Comparison of ENCODE assay signal across 8 cellular contexts in the genomic region with DNA sequence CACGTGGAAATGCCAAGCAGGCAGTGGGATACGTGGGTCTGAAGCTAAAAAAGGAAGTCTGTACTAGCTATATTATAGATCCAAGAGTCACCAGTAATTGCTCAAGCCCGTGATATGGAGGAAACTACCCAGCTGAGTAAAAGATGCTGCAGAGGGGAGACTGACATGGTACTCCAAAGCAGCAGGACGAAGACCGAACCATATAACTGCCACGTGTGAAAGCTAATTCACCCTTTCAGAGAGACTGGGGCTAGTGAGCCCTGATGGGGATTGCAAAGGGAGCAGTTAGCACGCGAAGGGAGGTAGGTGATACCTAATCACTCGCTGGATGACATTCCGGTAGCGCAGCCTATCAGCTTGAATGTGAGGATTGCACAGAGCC. TPM values are rescaled to one million over a fixed set of nuclear protein-coding genes. Genes with fewer than 3 reads are reported as not detected.
DNase-seq lines count a peak whose midpoint lies in the region; ATAC-seq, FAIRE-seq and TF ChIP-seq lines count a peak whose summit lies in the region.

No MANE protein-coding gene starts in this region.

- in situ Hi-C loops in K562 (cut with MboI), result no loop called here

- H3K4me2 ChIP-seq in K562 (ENCODE audit: insufficient read depth, low read length), result peak overlapping the region; percentile 100

- POLR2A ChIA-PET in K562 (lab: Yijun Ruan, JAX), result interaction anchor here (0.7 to 3.8 kb wide), 11 partner anchors 8 to 93 kb away, joined by 3 to 64 read pairs (median 7); partner anchors contain the start of genes HIPK1 and RSBN1

- peaks cover 43% of the 10 kb centered on the region for H3K36me3 Mint-ChIP-seq in activated CD4-positive, alpha-beta T cell treated with anti-CD3 and anti-CD28 coated beads, Interleukin-2, amount 10 ng/mL, durations not matched to agents 24 days and 14 days (ENCODE audit: low read depth)

- peak overlapping the region; percentile 99 for H2AFZ ChIP-seq in K562 (ENCODE audit: low read depth, low read length)

- TF ChIP-seq RAD21 in K562 (CRISPR knock-in tag; conservative IDR thresholded peaks at IDR 0.05 in 1 of 2, IDR thresholded peaks at IDR 0.05 in 1 of 2), result no peak

- H3K36me3 ChIP-seq in K562 (ENCODE audit: control insufficient read depth, insufficient read depth, low read length) (peaks cover 56% of the 10 kb centered on the region), left lung (peaks cover 0 to 35% of the 10 kb centered on the region in 2 donors), tibial nerve (peaks cover 0 to 52% (median 0%) of the 10 kb centered on the region in 3 donors)

- TSS peak; percentile 71 for BruUV-seq in K562 (replicated peaks; lab: Mats Ljungman, UMichigan)

- DNase-seq in activated CD4-positive, alpha-beta T cell treated with anti-CD3 and anti-CD28 coated beads, Interleukin-2, amount 10 ng/mL, durations not matched to agents 24 days and 14 days, result no peak
- DNase-seq in activated CD4-positive, alpha-beta T cell treated with anti-CD3 and anti-CD28 coated beads for 48 hours, result no peak
- DNase-seq in NCI-H510A treated with DMSO at 0.1 percent for 48 hours (lab: John Stamatoyannopoulos, UW) (peak; percentile 78), K562 (ENCODE audit: extremely low read depth in 1 of 4, low spot score in 3 of 4) (peak in 2 of 4 experiments; percentile 64 to 69), left lung (no peak), tibial nerve (ENCODE audit: low spot score in 2 of 2) (peak in 1 of 2 donors; percentile 7), NCI-H1048 (lab: John Stamatoyannopoulos, UW) (no peak)

- TF ChIP-seq POLR2A in K562 (conservative IDR thresholded peaks at IDR 0.05), result no peak
- no peak for TF ChIP-seq POLR2A in tibial nerve (IDR thresholded peaks at IDR 0.05)

- H3K27ac ChIP-seq in K562 (ENCODE audit: extremely low read depth, low read depth, low read length) (peak overlapping the region; percentile 93), left lung (peak overlapping the region; percentile 94 to 96), tibial nerve (peak overlapping the region; percentile 91 to 93 (median 92))

- ATAC-seq in HG02840 (IDR thresholded peaks at IDR 0.05; ENCODE audit: low FRiP score, unreplicated experiment) (peak; percentile 36), K562 (peak; percentile 54), left lung (peak; percentile 16)

- TF ChIP-seq CTCF in K562 (IDR thresholded peaks at IDR 0.05 in 2 of 3, conservative IDR thresholded peaks at IDR 0.05 in 1 of 3; ENCODE audit: insufficient read depth in 2 of 3, low read depth in 1 of 3, low read length in 3 of 3) (no peak), left lung (IDR thresholded peaks at IDR 0.05) (no peak), tibial nerve (IDR thresholded peaks at IDR 0.05) (no peak)

- intact Hi-C loops in activated CD4-positive, alpha-beta T cell treated with anti-CD3 and anti-CD28 coated beads, Interleukin-2, amount 10 ng/mL, durations not matched to agents 24 days and 14 days (cut with micrococcal nuclease), result loop anchor here (1.0 to 5.0 kb wide), 3 partner anchors 52 to 607 kb away; partner anchors contain the start of genes PHTF1 and TRIM33
- intact Hi-C loops in K562 (cut with micrococcal nuclease), result no loop called here
- intact Hi-C loops in left lung (cut with DNase I), result loop anchor here in 1 of 2 donors (5.0 kb wide), 1 partner anchor 57 kb away; no protein-coding TSS in a partner anchor

- H3K4me3 Mint-ChIP-seq in activated CD4-positive, alpha-beta T cell treated with anti-CD3 and anti-CD28 coated beads, Interleukin-2, amount 10 ng/mL, durations not matched to agents 24 days and 14 days, result peak overlapping the region; percentile 99

- H3K9me3 Mint-ChIP-seq in activated CD4-positive, alpha-beta T cell treated with anti-CD3 and anti-CD28 coated beads, Interleukin-2, amount 10 ng/mL, durations not matched to agents 24 days and 14 days, result no peaks in the 10 kb centered on the region

- H3K79me2 ChIP-seq in K562 (ENCODE audit: control insufficient read depth, insufficient read depth, low read length), result peaks cover 48% of the 10 kb centered on the region

- H3K4me3 ChIP-seq in K562 (peak overlapping the region; percentile 65), left lung (peak overlapping the region; percentile 77 to 79), tibial nerve (peak overlapping the region; percentile 77 to 81 (median 78))

- CTCF ChIA-PET in K562 (lab: Yijun Ruan, JAX; ENCODE audit: low intra/inter-chr PET ratio), result interaction anchor here (0.6 to 3.7 kb wide), 6 partner anchors 43 to 764 kb away, joined by 3 to 23 read pairs (median 3); no protein-coding TSS in a partner anchor

- no peaks in the 10 kb centered on the region for H3K9me1 ChIP-seq in K562 (ENCODE audit: control insufficient read depth, insufficient read depth, low read length)

- no peaks in the 10 kb centered on the region for H4K20me1 ChIP-seq in K562 (replicated peaks; ENCODE audit: control insufficient read depth, insufficient read depth, low read length)

- H3K27ac Mint-ChIP-seq in activated CD4-positive, alpha-beta T cell treated with anti-CD3 and anti-CD28 coated beads, Interleukin-2, amount 10 ng/mL, durations not matched to agents 24 days and 14 days, result peak overlapping the region; percentile 98

- H3K9ac ChIP-seq in K562 (ENCODE audit: insufficient read depth in 1 of 2, low read depth in 2 of 2, low read length in 2 of 2), result peak overlapping the region; percentile 90 to 91

- TF ChIP-seq EP300 in K562 (IDR thresholded peaks at IDR 0.05; ENCODE audit: low read length) (no peak), tibial nerve (IDR thresholded peaks at IDR 0.05) (no peak)

- H3K27me3 Mint-ChIP-seq in activated CD4-positive, alpha-beta T cell treated with anti-CD3 and anti-CD28 coated beads, Interleukin-2, amount 10 ng/mL, durations not matched to agents 24 days and 14 days, result no peaks in the 10 kb centered on the region

- H3K27me3 ChIP-seq in K562 (ENCODE audit: control insufficient read depth in 2 of 2, insufficient read depth in 2 of 2, low read length in 2 of 2), result no peaks in the 10 kb centered on the region
- no peaks in the 10 kb centered on the region for H3K27me3 ChIP-seq in left lung
- H3K27me3 ChIP-seq in tibial nerve, result no peaks in the 10 kb centered on the region

- H3K4me1 ChIP-seq in K562 (replicated peaks in 1 of 2; ENCODE audit: control insufficient read depth in 2 of 2, insufficient read depth in 2 of 2, low read length in 2 of 2), result peaks cover 10 to 19% of the 10 kb centered on the region in 2 experiments; a peak in 4 of 5 replicates
- H3K4me1 ChIP-seq in left lung, result peaks cover 12 to 52% of the 10 kb centered on the region in 2 donors
- H3K4me1 ChIP-seq in tibial nerve, result peaks cover 0 to 35% (median 16%) of the 10 kb centered on the region in 4 donors

- H3K9me3 ChIP-seq in K562 (replicated peaks; ENCODE audit: control insufficient read depth, insufficient read depth, low read depth, low read length), result no peaks in the 10 kb centered on the region
- H3K9me3 ChIP-seq in left lung, result no peaks in the 10 kb centered on the region
- no peaks in the 10 kb centered on the region for H3K9me3 ChIP-seq in tibial nerve

- H3K4me1 Mint-ChIP-seq in activated CD4-positive, alpha-beta T cell treated with anti-CD3 and anti-CD28 coated beads, Interleukin-2, amount 10 ng/mL, durations not matched to agents 24 days and 14 days, result peaks cover 54% of the 10 kb centered on the region

- 0% methylated on average over 11 of the region's 11 CpGs for WGBS in K562 (ENCODE audit: insufficient coverage, low coverage, missing lambda C conversion rate)
- 0 to 1% methylated on average over 11 of the region's 11 CpGs for WGBS in tibial nerve, 2 donors

- no peak for FAIRE-seq in K562 (lab: Jason Lieb, UNC)

RNA-seq across cellular contexts. Expression of gene AP4B1, which starts 0.3 kb away (rescaled TPM):
- 41.7 and 42.3 TPM in 2 replicates for total RNA-seq in activated CD4-positive, alpha-beta T cell treated with anti-CD3 and anti-CD28 coated beads, Interleukin-2, amount 10 ng/mL, durations not matched to agents 24 days and 14 days
- total RNA-seq in K562 (2011; cell fraction: chromatin; rRNA removed; ENCODE audit: low replicate concordance), result 103 and 194 TPM in 2 replicates
- total RNA-seq in K562 (2011; cell fraction: nucleolus; rRNA removed), result 47.9 and 67.8 TPM in 2 replicates
- total RNA-seq in K562 (2011; cell fraction: nucleoplasm; rRNA removed), result 93.6 and 108 TPM in 2 replicates
- total RNA-seq in K562 (2014; rRNA removed), result 15.8 and 20.2 TPM in 2 replicates
- 24.6 and 30.4 TPM in 2 replicates for total RNA-seq in K562 (2014; rRNA removed; fragmentation: Illumina TruSeq; extraction: Trizol)
- 21.2 and 21.7 TPM in 2 replicates for total RNA-seq in K562 (2015; rRNA removed; fragmentation: Illumina TruSeq; extraction: Trizol)
- total RNA-seq in K562 (2021), result 22.2 and 23.8 TPM in 2 replicates
- polyA plus RNA-seq in K562 (2011; rRNA removed), result 36.5 and 37.3 TPM in 2 replicates
- polyA plus RNA-seq in K562 (2011; cell fraction: cytosol; rRNA removed), result 11.8 and 29.3 TPM in 2 replicates
- 66.6 and 88.6 TPM in 2 replicates for polyA plus RNA-seq in K562 (2011; cell fraction: nucleus; rRNA removed)
- 19.7 and 20.1 TPM in 2 replicates for polyA plus RNA-seq in K562 (2012)
- polyA plus RNA-seq in K562 (2014; fragmentation: Illumina TruSeq; extraction: Trizol), result 26.7 and 28.5 TPM in 2 replicates
- 10 to 100 TPM; 21.9 to 28.2 TPM for polyA plus RNA-seq in K562 (2014; fragmentation: Nextera tagmentation; extraction: Ambion mirVana)
- 26.1 and 32.0 TPM in 2 replicates for polyA plus RNA-seq in K562 (2014; rRNA removed)
- polyA minus RNA-seq in K562 (2011; rRNA and poly(A)+ RNA removed), result 47.9 and 53.5 TPM in 2 replicates
- polyA minus RNA-seq in K562 (2011; cell fraction: cytosol; rRNA and poly(A)+ RNA removed), result 15.7 and 16.8 TPM in 2 replicates
- polyA minus RNA-seq in K562 (2011; cell fraction: nucleus; rRNA and poly(A)+ RNA removed), result 24.4 and 47.7 TPM in 2 replicates
- 10 to 100 TPM; 15.4 to 21.2 TPM for total RNA-seq in left lung
- total RNA-seq in tibial nerve, result 10 to 100 TPM; 22.1 to 39.9 (median 34.5) TPM

RNA-seq across cellular contexts. Expression of gene DCLRE1B, which starts 0.8 kb away (rescaled TPM):
- total RNA-seq in activated CD4-positive, alpha-beta T cell treated with anti-CD3 and anti-CD28 coated beads, Interleukin-2, amount 10 ng/mL, durations not matched to agents 24 days and 14 days, result 21.5 and 22.5 TPM in 2 replicates
- 9.0 and 11.8 TPM in 2 replicates for total RNA-seq in K562 (2011; cell fraction: chromatin; rRNA removed; ENCODE audit: low replicate concordance)
- total RNA-seq in K562 (2011; cell fraction: nucleolus; rRNA removed), result 8.8 and 8.9 TPM in 2 replicates
- total RNA-seq in K562 (2011; cell fraction: nucleoplasm; rRNA removed), result 8.4 and 10.4 TPM in 2 replicates
- total RNA-seq in K562 (2014; rRNA removed) (10.6 and 15.8 TPM in 2 replicates), K562 (2014; rRNA removed; fragmentation: Illumina TruSeq; extraction: Trizol) (17.2 and 19.2 TPM in 2 replicates), K562 (2015; rRNA removed; fragmentation: Illumina TruSeq; extraction: Trizol) (22.6 and 22.9 TPM in 2 replicates), K562 (2021) (22.8 and 23.7 TPM in 2 replicates), left lung (1 to 10 TPM; 7.3 to 9.1 TPM), tibial nerve (1 to 10 TPM; 3.5 to 7.2 (median 4.3) TPM)
- polyA plus RNA-seq in K562 (2011; rRNA removed) (11.0 and 11.7 TPM in 2 replicates), K562 (2014; fragmentation: Illumina TruSeq; extraction: Trizol) (25.9 and 28.8 TPM in 2 replicates), K562 (2014; fragmentation: Nextera tagmentation; extraction: Ambion mirVana) (10 to 100 TPM; 12.4 to 22.2 TPM), K562 (2014; rRNA removed) (14.9 and 18.0 TPM in 2 replicates)
- polyA plus RNA-seq in K562 (2011; cell fraction: cytosol; rRNA removed), result 13.7 and 18.9 TPM in 2 replicates
- polyA plus RNA-seq in K562 (2011; cell fraction: nucleus; rRNA removed), result 6.8 and 10.7 TPM in 2 replicates
- 14.8 and 17.9 TPM in 2 replicates for polyA plus RNA-seq in K562 (2012)
- polyA minus RNA-seq in K562 (2011; rRNA and poly(A)+ RNA removed), result 14.5 and 14.7 TPM in 2 replicates
- polyA minus RNA-seq in K562 (2011; cell fraction: cytosol; rRNA and poly(A)+ RNA removed), result 10.4 and 16.3 TPM in 2 replicates
- 5.1 and 7.6 TPM in 2 replicates for polyA minus RNA-seq in K562 (2011; cell fraction: nucleus; rRNA and poly(A)+ RNA removed)

RNA-seq across cellular contexts. Expression of gene BCL2L15, which starts 16.9 kb away (rescaled TPM):
- total RNA-seq in activated CD4-positive, alpha-beta T cell treated with anti-CD3 and anti-CD28 coated beads, Interleukin-2, amount 10 ng/mL, durations not matched to agents 24 days and 14 days, result 0.40 and 1.0 TPM in 2 replicates
- 1.4 and 2.8 TPM in 2 replicates for total RNA-seq in K562 (2011; cell fraction: chromatin; rRNA removed; ENCODE audit: low replicate concordance)
- total RNA-seq in K562 (2011; cell fraction: nucleolus; rRNA removed), result 0.53 and 0.67 TPM in 2 replicates
- total RNA-seq in K562 (2011; cell fraction: nucleoplasm; rRNA removed), result 0.95 and 2.5 TPM in 2 replicates
- total RNA-seq in K562 (2014; rRNA removed) (0.09 and 0.12 TPM in 2 replicates), K562 (2014; rRNA removed; fragmentation: Illumina TruSeq; extraction: Trizol) (0.32 and 0.33 TPM in 2 replicates), K562 (2015; rRNA removed; fragmentation: Illumina TruSeq; extraction: Trizol) (0.19 and 0.36 TPM in 2 replicates), K562 (2021) (0.09 and 0.72 TPM in 2 replicates), left lung (1 to 10 TPM; 2.2 to 2.3 TPM), tibial nerve (under 1 TPM; 0.22 to 0.63 (median 0.35) TPM)
- polyA plus RNA-seq in K562 (2011; rRNA removed) (0.25 and 0.74 TPM in 2 replicates), K562 (2014; fragmentation: Illumina TruSeq; extraction: Trizol) (0.06 and 0.26 TPM in 2 replicates), K562 (2014; fragmentation: Nextera tagmentation; extraction: Ambion mirVana) (under 1 TPM in 1 of 2 experiments, not detected in 1; 0.42 TPM), K562 (2014; rRNA removed) (0.32 and 0.78 TPM in 2 replicates)
- 0.10 and 0.15 TPM in 2 replicates for polyA plus RNA-seq in K562 (2011; cell fraction: cytosol; rRNA removed)
- polyA plus RNA-seq in K562 (2011; cell fraction: nucleus; rRNA removed), result 0.85 and 1.2 TPM in 2 replicates
- 0.20 and 0.43 TPM in 2 replicates for polyA plus RNA-seq in K562 (2012)
- polyA minus RNA-seq in K562 (2011; rRNA and poly(A)+ RNA removed), result 0.48 and 1.2 TPM in 2 replicates
- not detected in 2 replicates for polyA minus RNA-seq in K562 (2011; cell fraction: cytosol; rRNA and poly(A)+ RNA removed)
- polyA minus RNA-seq in K562 (2011; cell fraction: nucleus; rRNA and poly(A)+ RNA removed), result 0.33 and 0.40 TPM in 2 replicates

RNA-seq across cellular contexts. Expression of gene HIPK1, which starts 24.8 kb away (rescaled TPM):
- total RNA-seq in activated CD4-positive, alpha-beta T cell treated with anti-CD3 and anti-CD28 coated beads, Interleukin-2, amount 10 ng/mL, durations not matched to agents 24 days and 14 days, result 81.3 and 85.9 TPM in 2 replicates
- 87.8 and 103 TPM in 2 replicates for total RNA-seq in K562 (2011; cell fraction: chromatin; rRNA removed; ENCODE audit: low replicate concordance)
- total RNA-seq in K562 (2011; cell fraction: nucleolus; rRNA removed), result 36.9 and 44.0 TPM in 2 replicates
- total RNA-seq in K562 (2011; cell fraction: nucleoplasm; rRNA removed), result 51.7 and 52.1 TPM in 2 replicates
- 20.2 and 28.3 TPM in 2 replicates for total RNA-seq in K562 (2014; rRNA removed)
- total RNA-seq in K562 (2014; rRNA removed; fragmentation: Illumina TruSeq; extraction: Trizol), result 29.6 and 33.1 TPM in 2 replicates
- total RNA-seq in K562 (2015; rRNA removed; fragmentation: Illumina TruSeq; extraction: Trizol), result 28.6 and 29.6 TPM in 2 replicates
- total RNA-seq in K562 (2021), result 57.5 and 57.9 TPM in 2 replicates
- 56.1 and 66.4 TPM in 2 replicates for polyA plus RNA-seq in K562 (2011; rRNA removed)
- 61.3 and 67.9 TPM in 2 replicates for polyA plus RNA-seq in K562 (2011; cell fraction: cytosol; rRNA removed)
- polyA plus RNA-seq in K562 (2011; cell fraction: nucleus; rRNA removed), result 83.1 and 90.0 TPM in 2 replicates
- polyA plus RNA-seq in K562 (2012), result 26.4 and 28.7 TPM in 2 replicates
- polyA plus RNA-seq in K562 (2014; fragmentation: Illumina TruSeq; extraction: Trizol), result 34.5 and 35.9 TPM in 2 replicates
- polyA plus RNA-seq in K562 (2014; fragmentation: Nextera tagmentation; extraction: Ambion mirVana), result 10 to 100 TPM in 1 of 2 experiments, 1 to 10 TPM in 1; 10.0 to 10.9 TPM
- polyA plus RNA-seq in K562 (2014; rRNA removed), result 21.3 and 21.9 TPM in 2 replicates
- 157 and 177 TPM in 2 replicates for polyA minus RNA-seq in K562 (2011; rRNA and poly(A)+ RNA removed)
- 66.3 and 89.1 TPM in 2 replicates for polyA minus RNA-seq in K562 (2011; cell fraction: cytosol; rRNA and poly(A)+ RNA removed)
- 27.6 and 55.2 TPM in 2 replicates for polyA minus RNA-seq in K562 (2011; cell fraction: nucleus; rRNA and poly(A)+ RNA removed)
- total RNA-seq in left lung, result 10 to 100 TPM; 61.1 to 77.4 TPM
- total RNA-seq in tibial nerve, result 10 to 100 TPM; 42.3 to 63.4 (median 53.0) TPM

RNA-seq across cellular contexts. Expression of gene PTPN22, which starts 32.8 kb away (rescaled TPM):
- 60.4 and 64.1 TPM in 2 replicates for total RNA-seq in activated CD4-positive, alpha-beta T cell treated with anti-CD3 and anti-CD28 coated beads, Interleukin-2, amount 10 ng/mL, durations not matched to agents 24 days and 14 days
- 0.53 and 0.81 TPM in 2 replicates for total RNA-seq in K562 (2011; cell fraction: chromatin; rRNA removed; ENCODE audit: low replicate concordance)
- 0.17 and 0.79 TPM in 2 replicates for total RNA-seq in K562 (2011; cell fraction: nucleolus; rRNA removed)
- 0.46 and 1.9 TPM in 2 replicates for total RNA-seq in K562 (2011; cell fraction: nucleoplasm; rRNA removed)
- total RNA-seq in K562 (2014; rRNA removed) (0.82 and 1.3 TPM in 2 replicates), K562 (2014; rRNA removed; fragmentation: Illumina TruSeq; extraction: Trizol) (1.9 and 2.0 TPM in 2 replicates), K562 (2015; rRNA removed; fragmentation: Illumina TruSeq; extraction: Trizol) (4.6 and 5.3 TPM in 2 replicates), K562 (2021) (1.0 and 1.3 TPM in 2 replicates), left lung (10 to 100 TPM in 1 of 2 donors, 1 to 10 TPM in 1; 5.6 to 10.0 TPM), tibial nerve (1 to 10 TPM; 2.3 to 4.9 (median 3.5) TPM)
- polyA plus RNA-seq in K562 (2011; rRNA removed) (0.45 and 0.76 TPM in 2 replicates), K562 (2014; fragmentation: Illumina TruSeq; extraction: Trizol) (1.9 and 2.3 TPM in 2 replicates), K562 (2014; fragmentation: Nextera tagmentation; extraction: Ambion mirVana) (1 to 10 TPM; 1.1 to 1.6 TPM), K562 (2014; rRNA removed) (0.95 and 1.4 TPM in 2 replicates)
- 0.09 and 0.47 TPM in 2 replicates for polyA plus RNA-seq in K562 (2011; cell fraction: cytosol; rRNA removed)
- polyA plus RNA-seq in K562 (2011; cell fraction: nucleus; rRNA removed), result 0.77 and 0.98 TPM in 2 replicates
- polyA plus RNA-seq in K562 (2012), result 2.5 and 7.6 TPM in 2 replicates
- 0.46 and 2.4 TPM in 2 replicates for polyA minus RNA-seq in K562 (2011; rRNA and poly(A)+ RNA removed)
- 0.64 TPM in 1 of 2 replicates, not detected in the other for polyA minus RNA-seq in K562 (2011; cell fraction: cytosol; rRNA and poly(A)+ RNA removed)
- polyA minus RNA-seq in K562 (2011; cell fraction: nucleus; rRNA and poly(A)+ RNA removed), result 0.81 and 2.4 TPM in 2 replicates
